Comparison of ENCODE assay signal across 1 cellular context in the genomic region with DNA sequence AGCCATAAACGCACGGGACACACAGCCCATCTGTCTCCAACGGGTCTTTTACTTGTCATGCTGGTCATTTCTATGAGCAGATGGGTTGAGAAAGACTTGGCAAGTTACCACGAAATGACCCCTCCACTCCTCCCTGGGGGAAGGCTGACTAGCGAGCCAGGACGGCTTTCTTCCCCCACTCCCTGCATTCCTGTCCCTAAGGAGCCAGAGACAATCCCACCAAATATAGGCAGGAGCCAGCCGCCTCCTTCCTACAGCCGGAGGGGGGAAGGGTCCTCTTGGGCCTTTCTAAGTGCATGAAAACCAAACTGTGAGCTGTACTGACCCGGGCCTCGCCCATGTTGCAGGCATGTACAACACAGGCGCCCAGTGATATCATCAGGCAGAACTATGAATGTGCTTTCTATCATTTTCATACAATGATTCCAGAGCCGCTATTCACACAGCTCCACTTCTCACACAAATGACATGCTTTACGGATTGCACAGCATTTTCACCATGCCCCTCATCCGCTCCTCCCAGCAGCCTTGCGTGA.
TF ChIP-seq lines count a peak whose summit lies in the region.

No MANE protein-coding gene starts in this region.

TF ChIP-seq in GM23338, 12 proteins besides CTCF, POLR2A, EP300 and RAD21 (continued from another document):
- TF ChIP-seq NANOG (IDR thresholded peaks at IDR 0.05; ENCODE audit: borderline replicate concordance), result no peak
- TF ChIP-seq POLR2AphosphoS5 (IDR thresholded peaks at IDR 0.05; ENCODE audit: low read depth), result no peak
- no peak for TF ChIP-seq STAT1 (IDR thresholded peaks at IDR 0.05; ENCODE audit: unreplicated experiment)
- no peak for TF ChIP-seq CREB1 (CRISPR knock-in tag; IDR thresholded peaks at IDR 0.05; ENCODE audit: low read depth)
- TF ChIP-seq, protein P1, sequence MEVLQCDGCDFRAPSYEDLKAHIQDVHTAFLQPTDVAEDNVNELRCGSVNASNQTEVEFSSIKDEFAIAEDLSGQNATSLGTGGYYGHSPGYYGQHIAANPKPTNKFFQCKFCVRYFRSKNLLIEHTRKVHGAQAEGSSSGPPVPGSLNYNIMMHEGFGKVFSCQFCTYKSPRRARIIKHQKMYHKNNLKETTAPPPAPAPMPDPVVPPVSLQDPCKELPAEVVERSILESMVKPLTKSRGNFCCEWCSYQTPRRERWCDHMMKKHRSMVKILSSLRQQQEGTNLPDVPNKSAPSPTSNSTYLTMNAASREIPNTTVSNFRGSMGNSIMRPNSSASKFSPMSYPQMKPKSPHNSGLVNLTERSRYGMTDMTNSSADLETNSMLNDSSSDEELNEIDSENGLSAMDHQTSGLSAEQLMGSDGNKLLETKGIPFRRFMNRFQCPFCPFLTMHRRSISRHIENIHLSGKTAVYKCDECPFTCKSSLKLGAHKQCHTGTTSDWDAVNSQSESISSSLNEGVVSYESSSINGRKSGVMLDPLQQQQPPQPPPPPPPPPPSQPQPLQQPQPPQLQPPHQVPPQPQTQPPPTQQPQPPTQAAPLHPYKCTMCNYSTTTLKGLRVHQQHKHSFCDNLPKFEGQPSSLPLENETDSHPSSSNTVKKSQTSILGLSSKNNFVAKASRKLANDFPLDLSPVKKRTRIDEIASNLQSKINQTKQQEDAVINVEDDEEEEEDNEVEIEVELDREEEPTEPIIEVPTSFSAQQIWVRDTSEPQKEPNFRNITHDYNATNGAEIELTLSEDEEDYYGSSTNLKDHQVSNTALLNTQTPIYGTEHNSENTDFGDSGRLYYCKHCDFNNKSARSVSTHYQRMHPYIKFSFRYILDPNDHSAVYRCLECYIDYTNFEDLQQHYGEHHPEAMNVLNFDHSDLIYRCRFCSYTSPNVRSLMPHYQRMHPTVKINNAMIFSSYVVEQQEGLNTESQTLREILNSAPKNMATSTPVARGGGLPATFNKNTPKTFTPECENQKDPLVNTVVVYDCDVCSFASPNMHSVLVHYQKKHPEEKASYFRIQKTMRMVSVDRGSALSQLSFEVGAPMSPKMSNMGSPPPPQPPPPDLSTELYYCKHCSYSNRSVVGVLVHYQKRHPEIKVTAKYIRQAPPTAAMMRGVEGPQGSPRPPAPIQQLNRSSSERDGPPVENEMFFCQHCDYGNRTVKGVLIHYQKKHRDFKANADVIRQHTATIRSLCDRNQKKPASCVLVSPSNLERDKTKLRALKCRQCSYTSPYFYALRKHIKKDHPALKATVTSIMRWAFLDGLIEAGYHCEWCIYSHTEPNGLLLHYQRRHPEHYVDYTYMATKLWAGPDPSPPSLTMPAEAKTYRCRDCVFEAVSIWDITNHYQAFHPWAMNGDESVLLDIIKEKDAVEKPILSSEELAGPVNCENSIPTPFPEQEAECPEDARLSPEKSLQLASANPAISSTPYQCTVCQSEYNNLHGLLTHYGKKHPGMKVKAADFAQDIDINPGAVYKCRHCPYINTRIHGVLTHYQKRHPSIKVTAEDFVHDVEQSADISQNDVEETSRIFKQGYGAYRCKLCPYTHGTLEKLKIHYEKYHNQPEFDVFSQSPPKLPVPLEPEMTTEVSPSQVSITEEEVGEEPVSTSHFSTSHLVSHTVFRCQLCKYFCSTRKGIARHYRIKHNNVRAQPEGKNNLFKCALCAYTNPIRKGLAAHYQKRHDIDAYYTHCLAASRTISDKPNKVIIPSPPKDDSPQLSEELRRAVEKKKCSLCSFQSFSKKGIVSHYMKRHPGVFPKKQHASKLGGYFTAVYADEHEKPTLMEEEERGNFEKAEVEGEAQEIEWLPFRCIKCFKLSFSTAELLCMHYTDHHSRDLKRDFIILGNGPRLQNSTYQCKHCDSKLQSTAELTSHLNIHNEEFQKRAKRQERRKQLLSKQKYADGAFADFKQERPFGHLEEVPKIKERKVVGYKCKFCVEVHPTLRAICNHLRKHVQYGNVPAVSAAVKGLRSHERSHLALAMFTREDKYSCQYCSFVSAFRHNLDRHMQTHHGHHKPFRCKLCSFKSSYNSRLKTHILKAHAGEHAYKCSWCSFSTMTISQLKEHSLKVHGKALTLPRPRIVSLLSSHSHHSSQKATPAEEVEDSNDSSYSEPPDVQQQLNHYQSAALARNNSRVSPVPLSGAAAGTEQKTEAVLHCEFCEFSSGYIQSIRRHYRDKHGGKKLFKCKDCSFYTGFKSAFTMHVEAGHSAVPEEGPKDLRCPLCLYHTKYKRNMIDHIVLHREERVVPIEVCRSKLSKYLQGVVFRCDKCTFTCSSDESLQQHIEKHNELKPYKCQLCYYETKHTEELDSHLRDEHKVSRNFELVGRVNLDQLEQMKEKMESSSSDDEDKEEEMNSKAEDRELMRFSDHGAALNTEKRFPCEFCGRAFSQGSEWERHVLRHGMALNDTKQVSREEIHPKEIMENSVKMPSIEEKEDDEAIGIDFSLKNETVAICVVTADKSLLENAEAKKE (CRISPR knock-in tag; IDR thresholded peaks at IDR 0.05), result no peak
